Comparison of ENCODE assay signal across 23 cellular contexts in the genomic region with DNA sequence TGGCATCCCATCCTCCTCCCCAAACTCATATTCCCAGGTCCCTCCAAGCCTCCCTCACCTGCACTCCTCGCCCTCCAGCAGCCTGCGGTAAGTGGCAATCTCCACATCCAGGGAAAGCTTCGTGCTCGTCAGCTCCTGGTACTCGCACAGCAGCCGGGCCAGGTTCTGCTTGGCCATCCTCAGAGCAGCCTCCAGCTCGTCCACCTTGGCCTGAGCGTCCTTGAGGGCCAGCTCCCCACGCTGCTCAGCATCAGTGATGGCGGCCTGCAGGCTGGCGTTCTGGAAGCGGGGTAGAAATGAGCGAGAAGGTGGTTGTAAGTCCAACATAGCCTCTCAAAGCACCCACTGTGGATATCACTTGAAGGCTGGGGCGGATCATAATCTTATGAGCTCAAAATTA. TPM values are rescaled to one million over a fixed set of nuclear protein-coding genes. Genes with fewer than 3 reads are reported as not detected.
DNase-seq lines count a peak whose midpoint lies in the region; ATAC-seq and TF ChIP-seq lines count a peak whose summit lies in the region.
"Had no signal": no experiment of that assay in that cellular context is flagged by ENCODE, and none has a peak within 500 bp of the region (broad histone marks: within the 10 kb centered on the region; RNA-seq: fewer than 3 reads in every experiment).

No MANE protein-coding gene starts in this region.

- DNase-seq in IMR-90 (no peak), memory B cell (ENCODE audit: low spot score in 2 of 2) (no peak), aorta (peak; percentile 12 to 34), left cardiac atrium (no peak), iPS-NIHi7 (ENCODE audit: extremely low spot score) (no peak), MV-4-11 (lab: John Stamatoyannopoulos, UW) (no peak)
- DNase-seq in activated naive CD8-positive, alpha-beta T cell treated with anti-CD3 and anti-CD28 coated beads, Interleukin-2, amount 50 U/mL, for 24 hours: no peak
- DNase-seq: C1 segment of cervical spinal cord; Calu3; CD4-positive, alpha-beta memory T cell; COR-L47; DMS53; DMS79 treated with DMSO at 0.1 percent for 48 hours; GF-D8; GM23248; H7 had no signal

- H2AK9ac ChIP-seq in IMR-90 (replicated peaks; ENCODE audit: low read depth, low read length, poor library complexity): no peak overlapping the region

- no peaks in the 10 kb centered on the region for H3K79me1 ChIP-seq in IMR-90 (ENCODE audit: low read depth in 1 of 2, low read length in 2 of 2)

- H3K9me3 ChIP-seq in IMR-90 (ENCODE audit: control insufficient read depth, insufficient read depth, low read length) (no peaks in the 10 kb centered on the region), aorta (ENCODE audit: control insufficient read depth, low read length) (no peaks in the 10 kb centered on the region)

- H4K8ac ChIP-seq in IMR-90 (ENCODE audit: low read depth in 2 of 2, low read length in 2 of 2): no peak overlapping the region

- H2AK5ac ChIP-seq in IMR-90 (ENCODE audit: low read depth, low read length): no peak overlapping the region

- no peak overlapping the region for H3K4me2 ChIP-seq in IMR-90 (ENCODE audit: low read depth, low read length)

- H3K27ac ChIP-seq in IMR-90 (ENCODE audit: insufficient read depth, low read length): no peak overlapping the region
- no peak overlapping the region for H3K27ac ChIP-seq in aorta (ENCODE audit: low read depth in 1 of 2, low read length in 2 of 2)
- H3K27ac ChIP-seq: GM23248 had no signal

- H3K56ac ChIP-seq in IMR-90 (ENCODE audit: extremely low read depth, insufficient read depth, low read length): no peak overlapping the region

- H3K27me3 ChIP-seq in IMR-90 (ENCODE audit: control insufficient read depth, insufficient read depth, low read length) (peaks cover 17% of the 10 kb centered on the region), aorta (ENCODE audit: control insufficient read depth in 1 of 2, insufficient read depth in 2 of 2, low read length in 1 of 2) (no peaks in the 10 kb centered on the region)

- H3K27me3 Mint-ChIP-seq in activated naive CD8-positive, alpha-beta T cell treated with anti-CD3 and anti-CD28 coated beads, Interleukin-2, amount 50 U/mL, for 24 hours: peaks cover 4% of the 10 kb centered on the region
- H3K27me3 Mint-ChIP-seq in memory B cell: peaks cover 26% of the 10 kb centered on the region

- no peak overlapping the region for H3K23ac ChIP-seq in IMR-90 (ENCODE audit: low read depth, low read length)

- H2BK20ac ChIP-seq in IMR-90 (ENCODE audit: low read depth, low read length): no peak overlapping the region

- no peak overlapping the region for H2BK5ac ChIP-seq in IMR-90 (ENCODE audit: low read depth, low read length, poor library complexity, severe bottlenecking)

- intact Hi-C loops in IMR-90 (cut with micrococcal nuclease) (no loop called here), aorta (cut with DNase I) (no loop called here), left cardiac atrium (cut with DNase I) (no loop called here)

- ATAC-seq in IMR-90 (ENCODE audit: low read depth): no peak
- ATAC-seq in activated naive CD8-positive, alpha-beta T cell treated with anti-CD3 and anti-CD28 coated beads, Interleukin-2, amount 50 U/mL, for 24 hours: no peak
- ATAC-seq in memory B cell (ENCODE audit: low read depth): no peak
- ATAC-seq in aorta (ENCODE audit: low FRiP score): no peak
- ATAC-seq in left cardiac atrium: no peak
- ATAC-seq: HCT116 had no signal

- H3K14ac ChIP-seq in IMR-90 (replicated peaks; ENCODE audit: low read depth, low read length): no peak overlapping the region

- peaks cover 49% of the 10 kb centered on the region for H3K4me1 Mint-ChIP-seq in activated naive CD8-positive, alpha-beta T cell treated with anti-CD3 and anti-CD28 coated beads, Interleukin-2, amount 50 U/mL, for 24 hours
- no peaks in the 10 kb centered on the region for H3K4me1 Mint-ChIP-seq in memory B cell

- 78% methylated on average over 9 of the region's 14 CpGs; no CpG with 5 or more reads in 1 of the 2 experiments for WGBS in IMR-90 (ENCODE audit: extremely low coverage in 2 of 2, insufficient read length in 1 of 2), 2 experiments
- WGBS in aorta, 2 donors: 89 to 91% methylated on average over 14 of the region's 14 CpGs

- H4K91ac ChIP-seq in IMR-90 (ENCODE audit: insufficient read depth, low read depth, low read length): no peak overlapping the region

- no peaks in the 10 kb centered on the region for H3K36me3 ChIP-seq in IMR-90 (ENCODE audit: control insufficient read depth, insufficient read depth, low read length)
- no peaks in the 10 kb centered on the region for H3K36me3 ChIP-seq in aorta (ENCODE audit: control insufficient read depth in 1 of 2, insufficient read depth in 2 of 2, low read length in 1 of 2)

- H4K20me1 ChIP-seq in IMR-90 (ENCODE audit: insufficient read depth, low read length): no peaks in the 10 kb centered on the region

- no peaks in the 10 kb centered on the region for H3K9me3 Mint-ChIP-seq in activated naive CD8-positive, alpha-beta T cell treated with anti-CD3 and anti-CD28 coated beads, Interleukin-2, amount 50 U/mL, for 24 hours
- peaks cover 2% of the 10 kb centered on the region for H3K9me3 Mint-ChIP-seq in memory B cell

- H3K27ac Mint-ChIP-seq in activated naive CD8-positive, alpha-beta T cell treated with anti-CD3 and anti-CD28 coated beads, Interleukin-2, amount 50 U/mL, for 24 hours: peak overlapping the region; percentile 23
- peak overlapping the region; percentile 54 for H3K27ac Mint-ChIP-seq in memory B cell
- H3K27ac Mint-ChIP-seq: CD4-positive, alpha-beta memory T cell had no signal

- H3K18ac ChIP-seq in IMR-90 (ENCODE audit: low read depth, low read length): no peak overlapping the region

- H4K5ac ChIP-seq in IMR-90 (ENCODE audit: low read depth, low read length): no peak overlapping the region

- BruUV-seq in IMR-90 (replicated peaks; lab: Mats Ljungman, UMichigan): no TSS peak

- TF ChIP-seq CTCF in IMR-90 (conservative IDR thresholded peaks at IDR 0.05; ENCODE audit: low read depth, low read length): no peak

- H3K4ac ChIP-seq in IMR-90 (ENCODE audit: low read depth, low read length): no peak overlapping the region

- H3K4me1 ChIP-seq in IMR-90 (ENCODE audit: control insufficient read depth, insufficient read depth, low read length): peaks cover 18% of the 10 kb centered on the region
- no peaks in the 10 kb centered on the region for H3K4me1 ChIP-seq in aorta (ENCODE audit: control insufficient read depth in 1 of 2, insufficient read depth in 2 of 2, low read length in 2 of 2)

- TF ChIP-seq POLR2A in IMR-90 (IDR thresholded peaks at IDR 0.05; ENCODE audit: low read depth, low read length): no peak

- peak overlapping the region; percentile 25 for H2AFZ ChIP-seq in IMR-90 (replicated peaks; ENCODE audit: low read length, poor library complexity)
- H2AFZ ChIP-seq: GM23248 had no signal

- H3K9ac ChIP-seq in IMR-90 (ENCODE audit: low read depth, low read length): no peak overlapping the region
- H3K9ac ChIP-seq: GM23248 had no signal

- H3K4me3 ChIP-seq in IMR-90 (ENCODE audit: insufficient read depth, low read depth, low read length): no peak overlapping the region
- no peak overlapping the region for H3K4me3 ChIP-seq in aorta (ENCODE audit: low read length in 2 of 2)
- H3K4me3 ChIP-seq: GM23248 had no signal

- CTCF ChIA-PET in IMR-90 (lab: Yijun Ruan, JAX): interaction anchor here (2.1 kb wide), 1 partner anchor 26 kb away, joined by 4 read pairs; no protein-coding TSS in a partner anchor

- H3K36me3 Mint-ChIP-seq in activated naive CD8-positive, alpha-beta T cell treated with anti-CD3 and anti-CD28 coated beads, Interleukin-2, amount 50 U/mL, for 24 hours (ENCODE audit: low read depth): no peaks in the 10 kb centered on the region
- H3K36me3 Mint-ChIP-seq in memory B cell: no peaks in the 10 kb centered on the region
- H3K36me3 Mint-ChIP-seq: CD4-positive, alpha-beta memory T cell had no signal

- H2BK120ac ChIP-seq in IMR-90 (ENCODE audit: low read depth, low read length): no peak overlapping the region; the same call in 1 of the 2 replicates

- no peak overlapping the region for H3K4me3 Mint-ChIP-seq in activated naive CD8-positive, alpha-beta T cell treated with anti-CD3 and anti-CD28 coated beads, Interleukin-2, amount 50 U/mL, for 24 hours
- H3K4me3 Mint-ChIP-seq in memory B cell: no peak overlapping the region
- H3K4me3 Mint-ChIP-seq: CD4-positive, alpha-beta memory T cell had no signal

- peaks cover 20% of the 10 kb centered on the region for H3K9me1 ChIP-seq in IMR-90 (ENCODE audit: insufficient read depth, low read length)

- POLR2A ChIA-PET in IMR-90 (lab: Charles Lee; ENCODE audit: unreplicated experiment): no interaction called here

- TF ChIP-seq RAD21 in IMR-90 (IDR thresholded peaks at IDR 0.05; ENCODE audit: low read length): no peak

- H2BK15ac ChIP-seq in IMR-90 (ENCODE audit: low read depth, low read length): no peak overlapping the region

- in situ Hi-C loops in IMR-90 (cut with MboI; ENCODE audit: low sequenced_read_pairs): no loop called here

- dilution Hi-C loops in IMR-90 (cut with HindIII; ENCODE audit: low sequenced_read_pairs, unreplicated experiment): no loop called here

TF ChIP-seq in IMR-90, 13 proteins besides CTCF, POLR2A, EP300 and RAD21 (continues in another document):
- no peak for TF ChIP-seq NFE2L2 (IDR thresholded peaks at IDR 0.05; ENCODE audit: low read depth, low read length)

RNA-seq across cellular contexts. Expression of a gene that starts 5.6 kb away (rescaled TPM):
- total RNA-seq in IMR-90 (2012; rRNA removed) (under 0.01 TPM in 1 of 2 replicates, not detected in the other), aorta (not detected), left cardiac atrium (under 1 TPM; 0.16 to 0.77 TPM)
- polyA plus RNA-seq in IMR-90 (2012; rRNA removed) (0.09 and 0.24 TPM in 2 replicates), aorta (not detected)
- 0.08 TPM in 1 of 2 replicates, not detected in the other for polyA plus RNA-seq in IMR-90 (2012; cell fraction: cytosol; rRNA removed)
- 1.1 and 1.3 TPM in 2 replicates for polyA plus RNA-seq in IMR-90 (2012; cell fraction: nucleus; rRNA removed; ENCODE audit: low replicate concordance)
- total RNA-seq: A673; Calu3; CD4-positive, alpha-beta memory T cell; G401; GM23248; H1; H7 had no signal
- polyA plus RNA-seq: BJ; CD4-positive, alpha-beta memory T cell; H1 had no signal

RNA-seq across cellular contexts. Expression of a gene that starts 9.1 kb away (rescaled TPM):
- total RNA-seq in IMR-90 (2012; rRNA removed): not detected in 2 replicates
- polyA plus RNA-seq in IMR-90 (2012; rRNA removed): not detected in 2 replicates
- polyA plus RNA-seq in IMR-90 (2012; cell fraction: cytosol; rRNA removed): not detected in 2 replicates
- not detected in 2 replicates for polyA plus RNA-seq in IMR-90 (2012; cell fraction: nucleus; rRNA removed; ENCODE audit: low replicate concordance)
- not detected for total RNA-seq in aorta
- polyA plus RNA-seq in aorta: 1 to 10 TPM in 1 of 2 donors, under 1 TPM in 1; 0.10 to 2.0 TPM
- total RNA-seq in left cardiac atrium: not detected
- total RNA-seq: A172; A673; CD4-positive, alpha-beta memory T cell; Daoy; GM23248; H1; H7 had no signal
- polyA plus RNA-seq: BJ; CD4-positive, alpha-beta memory T cell; GM23248; H1 had no signal

RNA-seq across cellular contexts. Expression of a gene that starts 25.8 kb away (rescaled TPM):
- total RNA-seq in IMR-90 (2012; rRNA removed) (under 0.01 TPM in 1 of 2 replicates, not detected in the other), aorta (not detected), left cardiac atrium (not detected)
- polyA plus RNA-seq in IMR-90 (2012; rRNA removed) (0.03 and 0.07 TPM in 2 replicates), aorta (1 to 10 TPM; 3.9 to 4.6 TPM)
- polyA plus RNA-seq in IMR-90 (2012; cell fraction: cytosol; rRNA removed): 0.05 TPM in 1 of 2 replicates, not detected in the other
- 0.07 and 0.11 TPM in 2 replicates for polyA plus RNA-seq in IMR-90 (2012; cell fraction: nucleus; rRNA removed; ENCODE audit: low replicate concordance)
- total RNA-seq: A172; A673; Calu3; CD4-positive, alpha-beta memory T cell; Daoy; G401; H1; H7 had no signal
- polyA plus RNA-seq: CD4-positive, alpha-beta memory T cell; GM23248; H1 had no signal

RNA-seq across cellular contexts. Expression of a gene that starts 43.8 kb away (rescaled TPM):
- total RNA-seq in IMR-90 (2012; rRNA removed): not detected in 2 replicates
- polyA plus RNA-seq in IMR-90 (2012; rRNA removed): not detected in 2 replicates
- polyA plus RNA-seq in IMR-90 (2012; cell fraction: cytosol; rRNA removed): not detected in 2 replicates
- 0.03 TPM in 1 of 2 replicates, not detected in the other for polyA plus RNA-seq in IMR-90 (2012; cell fraction: nucleus; rRNA removed; ENCODE audit: low replicate concordance)
- not detected for total RNA-seq in aorta
- not detected for polyA plus RNA-seq in aorta
- total RNA-seq in left cardiac atrium: not detected
- total RNA-seq: A172; A673; Calu3; CD4-positive, alpha-beta memory T cell; Daoy; G401; GM23248; H1; H7 had no signal
- polyA plus RNA-seq: BJ; CD4-positive, alpha-beta memory T cell; GM23248; H1 had no signal

Comparison
In these comparisons a context has a peak if more than half of its experiments do, and no peak if none do; other contexts are left out.
1. DNase-seq: peak in aorta (2 of 2); none in IMR-90 (single experiment), activated naive CD8-positive, alpha-beta T cell treated with anti-CD3 and anti-CD28 coated beads, Interleukin-2, amount 50 U/mL, for 24 hours (single experiment), memory B cell (0 of 2), left cardiac atrium (single experiment), iPS-NIHi7 (single experiment) and MV-4-11 (single experiment).